In the genomic region with DNA sequence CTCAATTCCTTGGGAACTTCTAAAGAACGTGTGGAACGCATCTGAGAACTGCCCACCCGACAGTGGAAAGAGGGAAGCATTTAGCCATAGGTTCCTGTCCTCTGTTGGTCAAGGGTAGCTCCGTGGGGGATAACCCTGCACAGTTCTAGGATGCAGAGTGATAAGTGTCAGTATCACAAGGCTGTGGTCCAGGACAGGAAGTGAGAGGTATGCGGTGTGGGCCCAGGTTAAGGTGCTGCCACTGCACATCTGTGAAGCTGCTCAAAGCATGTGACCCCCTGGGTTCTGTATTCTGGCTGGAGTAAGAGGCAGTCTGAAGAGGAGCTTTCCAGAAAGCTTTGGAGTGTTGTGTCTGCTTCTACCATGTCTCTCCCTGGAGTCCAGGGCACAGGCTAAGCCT, we compare ENCODE assay signal across 10 cellular contexts. TPM values are rescaled to one million over a fixed set of nuclear protein-coding genes. Genes with fewer than 3 reads are reported as not detected.
DNase-seq lines count a peak whose midpoint lies in the region; ATAC-seq and TF ChIP-seq lines count a peak whose summit lies in the region.
"Had no signal": no experiment of that assay in that cellular context is flagged by ENCODE, and none has a peak within 500 bp of the region (broad histone marks: within the 10 kb centered on the region; RNA-seq: fewer than 3 reads in every experiment).

No MANE protein-coding gene starts in this region.

- WGBS in testis, 2 donors: 88 to 99% methylated on average over 5 of the region's 5 CpGs

- H3K27me3 Mint-ChIP-seq in T-cell: peaks cover 4 to 9% of the 10 kb centered on the region in 2 donors

- ATAC-seq in GM19395 (IDR thresholded peaks at IDR 0.05; ENCODE audit: unreplicated experiment) (peak; percentile 99), HG02970 (IDR thresholded peaks at IDR 0.05; ENCODE audit: low FRiP score, unreplicated experiment) (peak; percentile 86), T-cell (replicated peaks in 1 of 4) (peak in 3 of 4 experiments; percentile 28 to 48 (median 38))
- ATAC-seq: left colon had no signal

- no peaks in the 10 kb centered on the region for H3K36me3 Mint-ChIP-seq in T-cell
- H3K36me3 Mint-ChIP-seq: activated naive CD8-positive, alpha-beta T cell had no signal

- no peak overlapping the region for H3K27ac ChIP-seq in testis

- no peaks in the 10 kb centered on the region for H3K4me1 ChIP-seq in testis

- no peak overlapping the region for H3K27ac Mint-ChIP-seq in T-cell
- H3K27ac Mint-ChIP-seq: activated naive CD8-positive, alpha-beta T cell had no signal

- no peak for TF ChIP-seq POLR2A in testis (IDR thresholded peaks at IDR 0.05)

- H3K4me3 Mint-ChIP-seq in T-cell: no peak overlapping the region
- H3K4me3 Mint-ChIP-seq: activated naive CD8-positive, alpha-beta T cell had no signal

- in situ Hi-C loops in GM13977 (cut with MboI; ENCODE audit: low pct_unique_long_range_greater_than_20kb, low sequenced_read_pairs, unreplicated experiment): no loop called here

- POLR2A ChIA-PET in T-cell (lab: Charles Lee): interaction anchor here (0.5 to 0.6 kb wide), 2 partner anchors 23 to 47 kb away, joined by 3 to 7 read pairs; no protein-coding TSS in a partner anchor

- DNase-seq in GM13977 (ENCODE audit: low spot score) (peak; percentile 68), T-cell (no peak), testis (no peak), dedifferentiated amniotic fluid mesenchymal stem cell (ENCODE audit: extremely low spot score) (no peak), NCI-H2029 (lab: John Stamatoyannopoulos, UW) (no peak), islet precursor cell (no peak)

- no peaks in the 10 kb centered on the region for H3K9me3 ChIP-seq in testis

- no peaks in the 10 kb centered on the region for H3K9me3 Mint-ChIP-seq in T-cell

- CTCF ChIA-PET in T-cell (lab: Charles Lee): no interaction called here

- H3K4me3 ChIP-seq in testis: no peak overlapping the region

- no peaks in the 10 kb centered on the region for H3K27me3 ChIP-seq in testis

- peaks cover 0 to 8% (median 2%) of the 10 kb centered on the region in 3 donors for H3K4me1 Mint-ChIP-seq in T-cell

- intact Hi-C loops in testis (cut with DNase I; ENCODE audit: low total_unique reads): no loop called here

- no peaks in the 10 kb centered on the region for H3K36me3 ChIP-seq in testis (ENCODE audit: low read depth, missing control alignments)

- TF ChIP-seq CTCF in GM13977 (IDR thresholded peaks at IDR 0.05; ENCODE audit: extremely low read depth, insufficient read depth, missing control alignments) (no peak), testis (IDR thresholded peaks at IDR 0.05) (no peak)

RNA-seq across cellular contexts. Expression of a gene that starts 51.7 kb away (rescaled TPM):
- total RNA-seq in T-cell: 1 to 10 TPM in 1 of 5 donors, under 1 TPM in 4; 0.35 to 1.1 (median 0.46) TPM
- total RNA-seq in testis: 10 to 100 TPM; 38.9 to 41.1 TPM
- polyA plus RNA-seq in testis (ENCODE audit: insufficient read depth, low read depth, low replicate concordance): 17.5 TPM

Comparison
In these comparisons a context has a peak if more than half of its experiments do, and no peak if none do; other contexts are left out.
1. ATAC-seq: peak in every context shown above with its lines; median percentile 99 in GM19395; 86 in HG02970; 38 in T-cell.
2. RNA of a gene that starts 51.7 kb away (total RNA-seq): 38.9 to 41.1 TPM in testis; 0.35 to 1.1 TPM in T-cell; every median in the first group is over 10 times any median in the second.